In genomic region chr11:8192016-8192895, GRCh38 we compare ENCODE assay signal across 8 cellular contexts. TPM values are rescaled to one million over a fixed set of nuclear protein-coding genes. Genes with fewer than 3 reads are reported as not detected.
DNase-seq lines count a peak whose midpoint lies in the region; ATAC-seq and TF ChIP-seq lines count a peak whose summit lies in the region.

No MANE protein-coding gene starts in this region.

- POLR2A ChIA-PET in BJ (lab: Charles Lee), result interaction anchor here (1.1 kb wide), 1 partner anchor 767 kb away, joined by 3 read pairs; no protein-coding TSS in a partner anchor

- TF ChIP-seq CTCF in BJ (IDR thresholded peaks at IDR 0.05; ENCODE audit: insufficient read depth, low read depth, low read length), result peak; percentile 93

- H3K27ac ChIP-seq in SJCRH30, result no peak overlapping the region

- DNase-seq in BJ (ENCODE audit: low read depth) (peak; percentile 3), LoVo (ENCODE audit: low spot score) (peak; percentile 65), SJCRH30 (peak; percentile 66 to 82), astrocyte of the hippocampus (ENCODE audit: low read depth, low spot score) (peak; percentile 83), hypothalamus (lab: John Stamatoyannopoulos, UW) (peak in 42 of 51 donors; percentile 11 to 78 (median 53)), smooth muscle cell of the brain vasculature (ENCODE audit: low read depth, low spot score) (peak; percentile 29)

- H3K9me3 ChIP-seq in SJCRH30 (replicated peaks), result no peaks in the 10 kb centered on the region

- H3K4me3 ChIP-seq in BJ (ENCODE audit: low read depth, low read length) (no peak overlapping the region), SJCRH30 (no peak overlapping the region)

- H3K4me1 ChIP-seq in SJCRH30, result no peaks in the 10 kb centered on the region

- H3K27me3 ChIP-seq in BJ (ENCODE audit: control insufficient read depth, insufficient read depth, low read length), result peaks cover 3% of the 10 kb centered on the region; the same call in 1 of the 2 replicates
- no peaks in the 10 kb centered on the region; the same call in 1 of the 2 replicates for H3K27me3 ChIP-seq in SJCRH30

- H3K36me3 ChIP-seq in BJ (ENCODE audit: control insufficient read depth, insufficient read depth, low read length), result no peaks in the 10 kb centered on the region
- no peaks in the 10 kb centered on the region for H3K36me3 ChIP-seq in SJCRH30

- ATAC-seq in GM19023 (IDR thresholded peaks at IDR 0.05; ENCODE audit: unreplicated experiment) (peak; percentile 67), HG02571 (IDR thresholded peaks at IDR 0.05; ENCODE audit: unreplicated experiment) (no peak)

- CTCF ChIA-PET in BJ (lab: Yijun Ruan, JAX), result interaction anchor here (0.6 to 2.2 kb wide), 24 partner anchors 8 to 379 kb away, joined by 3 to 21 read pairs (median 4); partner anchors contain the start of gene LMO1

RNA-seq across cellular contexts. Expression of gene RIC3, which starts 23.4 kb away (rescaled TPM):
- not detected in 2 replicates for polyA plus RNA-seq in BJ (2011; rRNA removed)
- polyA minus RNA-seq in BJ (2011; rRNA and poly(A)+ RNA removed), result not detected in 2 replicates
- not detected in 2 replicates for total RNA-seq in SJCRH30 (2014; rRNA removed; shearing (Covaris generic))

Comparison
In these comparisons a context has a peak if more than half of its experiments do, and no peak if none do; other contexts are left out.
1. DNase-seq: peak in every context shown above with its lines; median percentile 83 in astrocyte of the hippocampus; 74 in SJCRH30; 65 in LoVo; 53 in hypothalamus; 29 in smooth muscle cell of the brain vasculature; 3 in BJ.